ENCODE assay signal across 9 cellular contexts in the genomic region with DNA sequence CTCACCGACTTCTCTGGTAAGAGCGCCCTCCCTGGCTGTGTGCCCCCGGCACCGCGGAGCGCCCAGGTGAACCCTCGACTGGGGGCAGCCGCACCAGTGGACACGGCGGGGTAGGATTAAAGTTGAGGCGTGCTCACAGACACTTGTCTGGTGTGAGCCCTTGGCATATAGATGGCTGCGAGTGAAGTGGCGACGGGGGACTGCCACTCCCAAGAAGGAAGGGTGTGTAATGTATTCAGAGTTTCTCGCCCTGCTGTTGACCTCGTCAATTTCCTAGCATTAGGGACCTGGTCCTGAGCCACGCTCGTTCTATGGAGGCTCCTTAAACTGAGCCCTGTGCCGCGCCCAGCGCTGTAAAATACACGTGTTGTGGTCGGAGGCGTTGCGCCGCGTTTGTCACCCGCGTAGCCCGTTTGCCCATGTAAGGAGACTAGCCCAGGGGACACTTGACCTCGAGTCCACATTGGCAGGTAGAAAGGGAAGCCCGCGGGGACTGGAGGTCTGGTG. TPM values are rescaled to one million over a fixed set of nuclear protein-coding genes. Genes with fewer than 3 reads are reported as not detected.
A peak's percentile ranks its signal among the peaks of the same experiment; 100 is the strongest.
DNase-seq lines count a peak whose midpoint lies in the region; ATAC-seq, FAIRE-seq and TF ChIP-seq lines count a peak whose summit lies in the region.
"Had no signal": no experiment of that assay in that cellular context is flagged by ENCODE, and none has a peak within 500 bp of the region (broad histone marks: within the 10 kb centered on the region; RNA-seq: fewer than 3 reads in every experiment).

No MANE protein-coding gene starts in this region.

- H4K20me1 ChIP-seq in astrocyte (ENCODE audit: insufficient read depth, low read length), result no peaks in the 10 kb centered on the region

- DNase-seq in stimulated activated CD8-positive, alpha-beta memory T cell treated with anti-CD3 and anti-CD28 coated beads, Interleukin-2, amount 100 ng/mL, for 1 hour (ENCODE audit: low read depth in 2 of 2), result peak; percentile 15 to 23
- DNase-seq in stimulated activated CD8-positive, alpha-beta memory T cell treated with anti-CD3 and anti-CD28 coated beads, Interleukin-4, amount 100 ng/mL, for 48 hours, result no peak
- no peak for DNase-seq in astrocyte (ENCODE audit: low read depth)
- peak; percentile 28 for DNase-seq in inferior parietal cortex (ENCODE audit: extremely low spot score)
- DNase-seq in spleen, result peak; percentile 81
- DNase-seq in GM13976 (ENCODE audit: low spot score), result no peak
- DNase-seq in A172 (ENCODE audit: low spot score), result no peak

- H3K36me3 Mint-ChIP-seq in astrocyte (ENCODE audit: low read depth, unreplicated experiment), result no peaks in the 10 kb centered on the region

- no peaks in the 10 kb centered on the region for H3K4me1 Mint-ChIP-seq in astrocyte (ENCODE audit: low read depth, unreplicated experiment)

- H3K27ac ChIP-seq in astrocyte (ENCODE audit: low read depth, low read length), result peak overlapping the region; percentile 30
- peak overlapping the region; percentile 90 to 98 (median 94) for H3K27ac ChIP-seq in spleen

- H3K9ac ChIP-seq in astrocyte (ENCODE audit: low read length), result peak overlapping the region; percentile 88

- H3K4me1 ChIP-seq in astrocyte (ENCODE audit: insufficient read depth, low read length), result peaks cover 31% of the 10 kb centered on the region
- peaks cover 10 to 76% (median 47%) of the 10 kb centered on the region in 6 donors for H3K4me1 ChIP-seq in spleen

- peaks cover 75% of the 10 kb centered on the region for H3K27me3 Mint-ChIP-seq in astrocyte (ENCODE audit: low read depth, unreplicated experiment)

- intact Hi-C loops in spleen (cut with DNase I; ENCODE audit: low total_unique reads), result no loop called here

- no peak for TF ChIP-seq CTCF in astrocyte (IDR thresholded peaks at IDR 0.05; ENCODE audit: insufficient read depth, low read depth, low read length)
- no peak for TF ChIP-seq CTCF in spleen (IDR thresholded peaks at IDR 0.05 in 8 of 11, conservative IDR thresholded peaks at IDR 0.05 in 3 of 11)
- no peak for TF ChIP-seq CTCF in GM13976 (IDR thresholded peaks at IDR 0.05; ENCODE audit: borderline replicate concordance, control extremely low read depth, extremely low read depth, insufficient read depth, missing control alignments)

- H3K27ac Mint-ChIP-seq in astrocyte (ENCODE audit: unreplicated experiment), result no peak overlapping the region

- peaks cover 30% of the 10 kb centered on the region for H3K79me2 ChIP-seq in astrocyte (ENCODE audit: insufficient read depth, low read length)

- no peaks in the 10 kb centered on the region for H3K9me3 ChIP-seq in astrocyte (ENCODE audit: insufficient read depth, low read depth, low read length)
- H3K9me3 ChIP-seq in spleen, result no peaks in the 10 kb centered on the region

- H2AFZ ChIP-seq in astrocyte (ENCODE audit: low read depth, low read length), result peak overlapping the region; percentile 88

- in situ Hi-C loops in GM13976 (cut with MboI; ENCODE audit: low sequenced_read_pairs, unreplicated experiment), result no loop called here

- peak overlapping the region; percentile 70 for H3K4me3 ChIP-seq in astrocyte (ENCODE audit: insufficient read depth, low read depth, low read length)
- H3K4me3 ChIP-seq in spleen, result peak overlapping the region; percentile 63 to 89 (median 71)

- peak overlapping the region; percentile 37 for H3K4me3 Mint-ChIP-seq in astrocyte (ENCODE audit: unreplicated experiment)

- TF ChIP-seq POLR2A in spleen (IDR thresholded peaks at IDR 0.05), result peak in 1 of 3 donors; percentile 42

- no peak for ATAC-seq in GM18517 (IDR thresholded peaks at IDR 0.05; ENCODE audit: unreplicated experiment)

- H3K36me3 ChIP-seq in astrocyte (ENCODE audit: insufficient read depth, low read length) (no peaks in the 10 kb centered on the region), spleen (no peaks in the 10 kb centered on the region)

- FAIRE-seq in astrocyte (lab: Jason Lieb, UNC), result no peak
- FAIRE-seq: GM18507 had no signal

- peak overlapping the region; percentile 99 for H3K4me2 ChIP-seq in astrocyte (ENCODE audit: low read length)

- 14 to 26% (median 20%) methylated on average over 24 to 33 of the region's 33 CpGs for WGBS in spleen, 5 donors

- no peaks in the 10 kb centered on the region for H3K9me3 Mint-ChIP-seq in astrocyte (ENCODE audit: unreplicated experiment)

- H3K27me3 ChIP-seq in astrocyte (ENCODE audit: insufficient read depth, low read length) (no peaks in the 10 kb centered on the region), spleen (replicated peaks in 1 of 7) (peaks cover 0 to 30% (median 4%) of the 10 kb centered on the region in 7 donors)

RNA-seq across cellular contexts. Expression of a gene that starts 0.5 kb away (rescaled TPM):
- total RNA-seq in astrocyte (not detected in 2 replicates), spleen (10 to 100 TPM; 19.3 to 39.4 (median 28.7) TPM)
- polyA plus RNA-seq in spleen, result 10 to 100 TPM; 11.9 to 18.2 (median 16.2) TPM
- total RNA-seq in A172 (2014; rRNA removed; shearing (Covaris generic)), result 1.1 and 2.5 TPM in 2 replicates

RNA-seq across cellular contexts. Expression of a gene that starts 20.2 kb away (rescaled TPM):
- total RNA-seq in astrocyte (17.8 and 19.2 TPM in 2 replicates), spleen (10 to 100 TPM; 11.6 to 20.8 (median 12.4) TPM)
- 1 to 10 TPM; 2.0 to 3.6 (median 2.5) TPM for polyA plus RNA-seq in spleen
- total RNA-seq in A172 (2014; rRNA removed; shearing (Covaris generic)), result 16.7 and 20.9 TPM in 2 replicates

Comparison
In these comparisons a context has a peak if more than half of its experiments do, and no peak if none do; other contexts are left out.
1. DNase-seq: peak in stimulated activated CD8-positive, alpha-beta memory T cell treated with anti-CD3 and anti-CD28 coated beads, Interleukin-2, amount 100 ng/mL, for 1 hour (2 of 2), inferior parietal cortex (single experiment) and spleen (single experiment); none in stimulated activated CD8-positive, alpha-beta memory T cell treated with anti-CD3 and anti-CD28 coated beads, Interleukin-4, amount 100 ng/mL, for 48 hours (single experiment), astrocyte (single experiment), GM13976 (single experiment) and A172 (single experiment).